8 cellular contexts compared by ENCODE assay signal in the genomic region with DNA sequence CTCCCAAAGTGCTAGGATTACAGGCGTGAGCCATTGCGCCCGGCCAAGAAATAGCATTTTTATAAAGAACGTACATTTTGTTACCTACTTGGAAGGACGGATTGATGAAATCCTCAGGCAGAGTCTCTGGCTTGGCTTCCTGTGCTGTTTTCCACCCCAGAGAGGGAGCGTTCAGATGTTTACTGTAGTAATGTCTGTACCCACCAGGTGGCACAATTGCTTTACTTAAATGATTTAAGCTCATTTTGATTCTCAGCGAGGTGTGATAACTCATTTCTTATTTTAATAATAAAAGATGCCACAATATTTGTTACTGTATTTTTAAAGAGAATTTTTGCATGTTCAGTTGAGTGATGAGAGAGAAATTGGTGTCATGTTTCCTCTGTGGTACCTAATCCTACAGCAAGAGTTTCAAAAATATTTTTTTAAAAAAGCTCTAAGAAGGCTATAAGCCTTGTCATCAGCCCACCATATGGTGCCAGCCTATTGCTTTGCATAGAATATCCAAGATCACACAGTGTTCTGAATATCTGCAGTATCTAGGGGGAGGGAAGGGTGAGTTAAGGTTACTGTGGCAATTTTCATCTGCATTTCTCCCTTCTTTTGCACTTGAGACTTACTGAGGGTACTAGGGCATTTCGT.
DNase-seq lines count a peak whose midpoint lies in the region; ATAC-seq and TF ChIP-seq lines count a peak whose summit lies in the region.

No MANE protein-coding gene starts in this region.

- no peaks in the 10 kb centered on the region for H3K27me3 ChIP-seq in foreskin keratinocyte
- H3K27me3 ChIP-seq in upper lobe of left lung, result no peaks in the 10 kb centered on the region

- TF ChIP-seq CTCF in foreskin keratinocyte (conservative IDR thresholded peaks at IDR 0.05), result peak; percentile 78
- peak in 1 of 3 donors; percentile 10 for TF ChIP-seq CTCF in omental fat pad (IDR thresholded peaks at IDR 0.05)
- peak; percentile 52 to 76 (median 75) for TF ChIP-seq CTCF in upper lobe of left lung (IDR thresholded peaks at IDR 0.05)

- H3K27ac ChIP-seq in foreskin keratinocyte, result no peak overlapping the region
- H3K27ac ChIP-seq in upper lobe of left lung, result peak overlapping the region in 1 of 4 donors; percentile 21

- no peak for TF ChIP-seq POLR2A in upper lobe of left lung (IDR thresholded peaks at IDR 0.05)

- peaks cover 19% of the 10 kb centered on the region for H3K4me1 Mint-ChIP-seq in activated T-helper 1 cell treated with anti-CD3 and anti-CD28 coated beads, Interleukin-12 subunit alpha, Interleukin-12 subunit beta, Interleukin-2, Interleukin-4 antibody, amounts not matched to agents 30 ng/mL and 10 ng/mL and 1 ng/mL, durations not matched to agents 14 hours and 24 hours and 36 hours (ENCODE audit: low read depth)

- no peak overlapping the region for H3K4me3 Mint-ChIP-seq in activated T-helper 1 cell treated with anti-CD3 and anti-CD28 coated beads, Interleukin-12 subunit alpha, Interleukin-12 subunit beta, Interleukin-2, Interleukin-4 antibody, amounts not matched to agents 30 ng/mL and 10 ng/mL and 1 ng/mL, durations not matched to agents 14 hours and 24 hours and 36 hours

- H3K9me3 Mint-ChIP-seq in activated T-helper 1 cell treated with anti-CD3 and anti-CD28 coated beads, Interleukin-12 subunit alpha, Interleukin-12 subunit beta, Interleukin-2, Interleukin-4 antibody, amounts not matched to agents 30 ng/mL and 10 ng/mL and 1 ng/mL, durations not matched to agents 14 hours and 24 hours and 36 hours, result no peaks in the 10 kb centered on the region

- H3K4me3 ChIP-seq in upper lobe of left lung, result no peak overlapping the region

- H3K27ac Mint-ChIP-seq in activated T-helper 1 cell treated with anti-CD3 and anti-CD28 coated beads, Interleukin-12 subunit alpha, Interleukin-12 subunit beta, Interleukin-2, Interleukin-4 antibody, amounts not matched to agents 30 ng/mL and 10 ng/mL and 1 ng/mL, durations not matched to agents 14 hours and 24 hours and 36 hours, result no peak overlapping the region

- intact Hi-C loops in activated T-helper 1 cell treated with anti-CD3 and anti-CD28 coated beads, Interleukin-12 subunit alpha, Interleukin-12 subunit beta, Interleukin-2, Interleukin-4 antibody, amounts not matched to agents 30 ng/mL and 10 ng/mL and 1 ng/mL, durations not matched to agents 14 hours and 24 hours and 36 hours (cut with micrococcal nuclease), result loop anchor here (1.0 kb wide), 4 partner anchors 79 to 397 kb away; no protein-coding TSS in a partner anchor

- no peaks in the 10 kb centered on the region for H3K36me3 ChIP-seq in upper lobe of left lung

- no peaks in the 10 kb centered on the region for H3K36me3 Mint-ChIP-seq in activated T-helper 1 cell treated with anti-CD3 and anti-CD28 coated beads, Interleukin-12 subunit alpha, Interleukin-12 subunit beta, Interleukin-2, Interleukin-4 antibody, amounts not matched to agents 30 ng/mL and 10 ng/mL and 1 ng/mL, durations not matched to agents 14 hours and 24 hours and 36 hours (ENCODE audit: low read depth)

- DNase-seq in DMS53 (lab: John Stamatoyannopoulos, UW), result peak; percentile 80
- DNase-seq in KBM-7, result peak; percentile 80
- peak; percentile 56 for DNase-seq in OCI-M2 (lab: John Stamatoyannopoulos, UW; ENCODE audit: unreplicated experiment)
- DNase-seq in activated T-helper 1 cell treated with anti-CD3 and anti-CD28 coated beads, Interleukin-12 subunit alpha, Interleukin-12 subunit beta, Interleukin-2, Interleukin-4 antibody, amounts not matched to agents 30 ng/mL and 10 ng/mL and 1 ng/mL, durations not matched to agents 14 hours and 24 hours and 36 hours (ENCODE audit: low spot score), result peak; percentile 37
- peak in 1 of 2 donors; percentile 51 for DNase-seq in foreskin keratinocyte
- DNase-seq in omental fat pad (ENCODE audit: low spot score), result peak; percentile 45
- DNase-seq in upper lobe of left lung, result peak in 1 of 2 donors; percentile 52

- no peak for TF ChIP-seq EP300 in upper lobe of left lung (IDR thresholded peaks at IDR 0.05)

- H3K4me1 ChIP-seq in foreskin keratinocyte (no peaks in the 10 kb centered on the region), upper lobe of left lung (peaks cover 18 to 42% (median 26%) of the 10 kb centered on the region in 4 donors)

- H3K9me3 ChIP-seq in upper lobe of left lung, result no peaks in the 10 kb centered on the region

- H3K27me3 Mint-ChIP-seq in activated T-helper 1 cell treated with anti-CD3 and anti-CD28 coated beads, Interleukin-12 subunit alpha, Interleukin-12 subunit beta, Interleukin-2, Interleukin-4 antibody, amounts not matched to agents 30 ng/mL and 10 ng/mL and 1 ng/mL, durations not matched to agents 14 hours and 24 hours and 36 hours (ENCODE audit: insufficient read depth), result no peaks in the 10 kb centered on the region

- ATAC-seq in foreskin keratinocyte (peak; percentile 41), omental fat pad (ENCODE audit: low FRiP score) (peak; percentile 81), upper lobe of left lung (ENCODE audit: low FRiP score in 2 of 2) (peak; percentile 86 to 88), HG03432 (IDR thresholded peaks at IDR 0.05; ENCODE audit: unreplicated experiment) (no peak)

- in situ Hi-C loops in KBM-7 (cut with MboI; ENCODE audit: low pct_unique_long_range_greater_than_20kb, low sequenced_read_pairs), result no loop called here

- 25% methylated on average over 8 of the region's 8 CpGs for WGBS in upper lobe of left lung, 2 donors
